In genomic region chr2:80737047-80737446, GRCh38 we compare ENCODE assay signal across 20 cellular contexts.
DNase-seq lines count a peak whose midpoint lies in the region; ATAC-seq, FAIRE-seq and TF ChIP-seq lines count a peak whose summit lies in the region.
"Had no signal": no experiment of that assay in that cellular context is flagged by ENCODE, and none has a peak within 500 bp of the region (broad histone marks: within the 10 kb centered on the region; RNA-seq: fewer than 3 reads in every experiment).

No MANE protein-coding gene starts in this region.

- H3K4me1 ChIP-seq in BLaER1 treated with 17β-estradiol and CSF1 and Interleukin-3, amounts not matched to agents 10 nM and 100 nM, result peaks cover 0 to 18% (median 14%) of the 10 kb centered on the region in 10 experiments; a peak in 15 of 20 replicates
- H3K4me1 ChIP-seq in kidney (ENCODE audit: control insufficient read depth in 1 of 2, insufficient read depth in 1 of 2, low read depth in 1 of 2, low read length in 2 of 2) (no peaks in the 10 kb centered on the region), gastrocnemius medialis (no peaks in the 10 kb centered on the region)

- FAIRE-seq in kidney (lab: Jason Lieb, UNC), result no peak
- FAIRE-seq: GM12892, GM19239, K562 had no signal

- no peak overlapping the region for H3K4me3 ChIP-seq in BLaER1 treated with 17β-estradiol and CSF1 and Interleukin-3, amounts not matched to agents 10 nM and 100 nM
- no peak overlapping the region for H3K4me3 ChIP-seq in kidney (ENCODE audit: low read length in 2 of 2)
- no peak overlapping the region for H3K4me3 ChIP-seq in gastrocnemius medialis
- H3K4me3 ChIP-seq: K562 had no signal

- TF ChIP-seq POLR2A in gastrocnemius medialis (IDR thresholded peaks at IDR 0.05), result no peak

- H3K27me3 ChIP-seq in BLaER1 treated with 17β-estradiol and CSF1 and Interleukin-3, amounts not matched to agents 10 nM and 100 nM, result no peaks in the 10 kb centered on the region
- H3K27me3 ChIP-seq in gastrocnemius medialis, result no peaks in the 10 kb centered on the region

- ATAC-seq in GM21723 (IDR thresholded peaks at IDR 0.05; ENCODE audit: unreplicated experiment), result peak; percentile 76
- ATAC-seq in gastrocnemius medialis, result no peak
- ATAC-seq: K562 had no signal

- H3K27ac ChIP-seq in BLaER1 treated with 17β-estradiol and CSF1 and Interleukin-3, amounts not matched to agents 10 nM and 100 nM, result peak overlapping the region in 2 of 11 experiments; percentile 17 to 36; a peak in 1 of 22 replicates
- H3K27ac ChIP-seq in kidney (ENCODE audit: low read depth in 2 of 2, low read length in 2 of 2) (no peak overlapping the region), gastrocnemius medialis (no peak overlapping the region)

- no peak for TF ChIP-seq CTCF in kidney (IDR thresholded peaks at IDR 0.05; ENCODE audit: borderline replicate concordance, extremely low read depth, insufficient read depth)
- TF ChIP-seq CTCF in gastrocnemius medialis (IDR thresholded peaks at IDR 0.05 in 4 of 5, conservative IDR thresholded peaks at IDR 0.05 in 1 of 5), result no peak

- DNase-seq in NAMALWA (ENCODE audit: low spot score) (peak; percentile 70), kidney (peak; percentile 18), gastrocnemius medialis (no peak), kidney tubule cell (ENCODE audit: low spot score) (no peak), head of caudate nucleus (no peak)
- no peak for DNase-seq in stimulated activated CD4-positive, alpha-beta T cell treated with anti-CD3 and anti-CD28 coated beads, Interleukin-2, amount 100 ng/mL, for 24 hours
- DNase-seq: 8988T; AML-193; C1 segment of cervical spinal cord; Calu3; CD4-positive, alpha-beta T cell; DMS 273 treated with DMSO at 0.1 percent for 48 hours; DMS79; HCEC 1CT; HFFc6 had no signal

- H3K36me3 ChIP-seq in BLaER1 treated with 17β-estradiol and CSF1 and Interleukin-3, amounts not matched to agents 10 nM and 100 nM, result no peaks in the 10 kb centered on the region
- H3K36me3 ChIP-seq in kidney (ENCODE audit: control insufficient read depth in 1 of 2, insufficient read depth in 2 of 2, low read length in 2 of 2), result no peaks in the 10 kb centered on the region
- no peaks in the 10 kb centered on the region for H3K36me3 ChIP-seq in gastrocnemius medialis

- in situ Hi-C loops in gastrocnemius medialis (cut with MboI; ENCODE audit: low sequenced_read_pairs in 4 of 4), result no loop called here

- no peaks in the 10 kb centered on the region for H4K20me1 ChIP-seq in BLaER1 treated with 17β-estradiol and CSF1 and Interleukin-3, amounts not matched to agents 10 nM and 100 nM

- H3K9ac ChIP-seq in BLaER1 treated with 17β-estradiol and CSF1 and Interleukin-3, amounts not matched to agents 10 nM and 100 nM, result no peak overlapping the region; a peak in 1 of 22 replicates
- H3K9ac ChIP-seq in kidney (ENCODE audit: low read length in 2 of 2), result no peak overlapping the region

- H3K9me3 ChIP-seq in BLaER1 treated with 17β-estradiol and CSF1 and Interleukin-3, amounts not matched to agents 10 nM and 100 nM (replicated peaks in 1 of 11), result peaks cover 0 to 21% (median 4%) of the 10 kb centered on the region in 11 experiments; a peak in 9 of 22 replicates
- H3K9me3 ChIP-seq in kidney (ENCODE audit: control insufficient read depth in 1 of 2, low read length in 2 of 2), result peaks cover 2 to 8% of the 10 kb centered on the region in 2 donors
- H3K9me3 ChIP-seq in gastrocnemius medialis, result no peaks in the 10 kb centered on the region

- H3K4me2 ChIP-seq in BLaER1 treated with 17β-estradiol and CSF1 and Interleukin-3, amounts not matched to agents 10 nM and 100 nM, result peak overlapping the region in 9 of 11 experiments; percentile 11 to 77 (median 64); a peak in 15 of 22 replicates

- intact Hi-C loops in kidney (cut with DNase I) (no loop called here), gastrocnemius medialis (cut with DNase I; ENCODE audit: low total_unique reads) (no loop called here), head of caudate nucleus (cut with DNase I) (no loop called here)

Comparison
In these comparisons a context has a peak if more than half of its experiments do, and no peak if none do; other contexts are left out.
1. DNase-seq: peak in NAMALWA (single experiment) and kidney (single experiment); none in gastrocnemius medialis (0 of 2), kidney tubule cell (single experiment), stimulated activated CD4-positive, alpha-beta T cell treated with anti-CD3 and anti-CD28 coated beads, Interleukin-2, amount 100 ng/mL, for 24 hours (0 of 2) and head of caudate nucleus (0 of 42).